Comparison of ENCODE assay signal across 10 cellular contexts in the genomic region with DNA sequence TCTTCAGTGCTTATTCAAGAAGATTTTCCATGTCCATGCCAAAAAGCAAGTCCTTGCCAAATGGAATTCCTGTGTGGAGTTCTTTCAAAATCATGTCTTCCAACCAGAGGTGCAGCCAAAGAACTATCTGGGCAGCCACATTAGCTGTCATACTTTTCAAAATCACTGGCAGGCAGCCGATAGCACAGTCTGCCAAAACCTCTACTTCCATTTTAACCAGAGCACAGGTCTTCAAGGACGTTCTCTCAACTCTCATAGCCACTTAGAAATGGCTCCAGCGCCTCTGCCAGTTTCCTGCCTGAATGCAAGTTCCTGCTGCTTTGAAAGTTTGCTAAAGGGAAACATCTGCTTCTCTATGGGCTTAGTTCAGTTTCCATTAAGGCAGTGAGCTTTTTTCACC.
DNase-seq lines count a peak whose midpoint lies in the region; ATAC-seq and TF ChIP-seq lines count a peak whose summit lies in the region.
"Had no signal": no experiment of that assay in that cellular context is flagged by ENCODE, and none has a peak within 500 bp of the region (broad histone marks: within the 10 kb centered on the region; RNA-seq: fewer than 3 reads in every experiment).

No MANE protein-coding gene starts in this region.

- H2AFZ ChIP-seq in MM.1S (ENCODE audit: low read length) = no peak overlapping the region

- WGBS in thyroid gland, 2 donors = 2 to 3% methylated on average over 3 of the region's 3 CpGs

- H3K9me3 ChIP-seq in MM.1S (replicated peaks; ENCODE audit: insufficient read depth, low read length) = no peaks in the 10 kb centered on the region
- no peaks in the 10 kb centered on the region for H3K9me3 ChIP-seq in colonic mucosa
- no peaks in the 10 kb centered on the region for H3K9me3 ChIP-seq in thyroid gland
- H3K9me3 ChIP-seq: stomach had no signal

- no peaks in the 10 kb centered on the region for H3K79me2 ChIP-seq in MM.1S (ENCODE audit: low read length)

- no peak overlapping the region for H3K9ac ChIP-seq in MM.1S (ENCODE audit: low read length)
- H3K9ac ChIP-seq in colonic mucosa (ENCODE audit: low read depth in 2 of 2, low read length in 2 of 2) = no peak overlapping the region

- H3K9me2 ChIP-seq in MM.1S (replicated peaks; ENCODE audit: insufficient read depth, low read length) = no peaks in the 10 kb centered on the region

- TF ChIP-seq CTCF in MM.1S (IDR thresholded peaks at IDR 0.05; ENCODE audit: low read length) (no peak), colonic mucosa (IDR thresholded peaks at IDR 0.05) (no peak), thyroid gland (IDR thresholded peaks at IDR 0.05) (no peak)

- no peak for TF ChIP-seq POLR2A in thyroid gland (IDR thresholded peaks at IDR 0.05)

- no peaks in the 10 kb centered on the region for H4K20me1 ChIP-seq in MM.1S (ENCODE audit: insufficient read depth, low read length)

- DNase-seq in MM.1S (peak; percentile 8), colonic mucosa (peak; percentile 20), left colon (peak; percentile 7 to 39), thyroid gland (peak; percentile 85 to 92), NCI-H1092 treated with DMSO at 0.1 percent for 48 hours (lab: John Stamatoyannopoulos, UW) (no peak), NCI-H2107 (lab: John Stamatoyannopoulos, UW) (no peak)
- DNase-seq in stimulated activated naive CD8-positive, alpha-beta T cell treated with anti-CD3 and anti-CD28 coated beads, Interleukin-15, Interleukin-2, amounts not matched to agents 100 U/mL and 50 U/mL, for 24 hours = no peak
- DNase-seq: activated CD4-positive, alpha-beta memory T cell treated with anti-CD3 and anti-CD28 coated beads for 36 hours; stimulated activated CD4-positive, alpha-beta T cell treated with anti-CD3 and anti-CD28 coated beads, Interleukin-12 subunit alpha, Interleukin-12 subunit beta, amount 100 ng/mL, for 4 hours; stomach had no signal

- ATAC-seq in left colon = no peak
- no peak for ATAC-seq in stimulated activated naive CD8-positive, alpha-beta T cell treated with anti-CD3 and anti-CD28 coated beads, Interleukin-15, Interleukin-2, amounts not matched to agents 100 U/mL and 50 U/mL, for 24 hours

- no peak overlapping the region for H3K4me2 ChIP-seq in MM.1S (ENCODE audit: low read depth, low read length)

- H3K27ac ChIP-seq in MM.1S (ENCODE audit: low read length) (no peak overlapping the region), colonic mucosa (no peak overlapping the region), thyroid gland (peak overlapping the region; percentile 0 to 33 (median 18))
- H3K27ac ChIP-seq: stomach had no signal

- H3K4me3 ChIP-seq in MM.1S (ENCODE audit: low read length) (no peak overlapping the region), colonic mucosa (no peak overlapping the region), thyroid gland (replicated peaks in 1 of 3) (no peak overlapping the region)
- H3K4me3 ChIP-seq: stomach had no signal

- H3K36me3 ChIP-seq in MM.1S (replicated peaks; ENCODE audit: insufficient read depth, low read length) (no peaks in the 10 kb centered on the region), colonic mucosa (no peaks in the 10 kb centered on the region), thyroid gland (no peaks in the 10 kb centered on the region)
- H3K36me3 ChIP-seq: stomach had no signal

- H3F3A ChIP-seq in MM.1S (ENCODE audit: insufficient read depth, low read length) = no peaks in the 10 kb centered on the region

- intact Hi-C loops in colonic mucosa (cut with DNase I) (no loop called here), left colon (cut with DNase I, micrococcal nuclease) (no loop called here), thyroid gland (cut with DNase I) (no loop called here)

- H3K4me1 ChIP-seq in MM.1S (ENCODE audit: low read length) (no peaks in the 10 kb centered on the region), colonic mucosa (no peaks in the 10 kb centered on the region), thyroid gland (peaks cover 6 to 7% of the 10 kb centered on the region in 2 donors)

- H3K27me3 ChIP-seq in MM.1S (replicated peaks; ENCODE audit: insufficient read depth, low read length) = no peaks in the 10 kb centered on the region
- no peaks in the 10 kb centered on the region for H3K27me3 ChIP-seq in colonic mucosa
- H3K27me3 ChIP-seq in thyroid gland = no peaks in the 10 kb centered on the region
- H3K27me3 ChIP-seq: stomach had no signal

Comparison
In these comparisons a context has a peak if more than half of its experiments do, and no peak if none do; other contexts are left out.
1. DNase-seq: peak in MM.1S (single experiment), colonic mucosa (single experiment), left colon (2 of 2) and thyroid gland (2 of 2); none in NCI-H1092 treated with DMSO at 0.1 percent for 48 hours (single experiment), stimulated activated naive CD8-positive, alpha-beta T cell treated with anti-CD3 and anti-CD28 coated beads, Interleukin-15, Interleukin-2, amounts not matched to agents 100 U/mL and 50 U/mL, for 24 hours (single experiment) and NCI-H2107 (single experiment).
2. H3K27ac ChIP-seq: peak in thyroid gland (3 of 3); none in MM.1S (single experiment) and colonic mucosa (single experiment).